ENCODE assay signal across 8 cellular contexts in the genomic region with DNA sequence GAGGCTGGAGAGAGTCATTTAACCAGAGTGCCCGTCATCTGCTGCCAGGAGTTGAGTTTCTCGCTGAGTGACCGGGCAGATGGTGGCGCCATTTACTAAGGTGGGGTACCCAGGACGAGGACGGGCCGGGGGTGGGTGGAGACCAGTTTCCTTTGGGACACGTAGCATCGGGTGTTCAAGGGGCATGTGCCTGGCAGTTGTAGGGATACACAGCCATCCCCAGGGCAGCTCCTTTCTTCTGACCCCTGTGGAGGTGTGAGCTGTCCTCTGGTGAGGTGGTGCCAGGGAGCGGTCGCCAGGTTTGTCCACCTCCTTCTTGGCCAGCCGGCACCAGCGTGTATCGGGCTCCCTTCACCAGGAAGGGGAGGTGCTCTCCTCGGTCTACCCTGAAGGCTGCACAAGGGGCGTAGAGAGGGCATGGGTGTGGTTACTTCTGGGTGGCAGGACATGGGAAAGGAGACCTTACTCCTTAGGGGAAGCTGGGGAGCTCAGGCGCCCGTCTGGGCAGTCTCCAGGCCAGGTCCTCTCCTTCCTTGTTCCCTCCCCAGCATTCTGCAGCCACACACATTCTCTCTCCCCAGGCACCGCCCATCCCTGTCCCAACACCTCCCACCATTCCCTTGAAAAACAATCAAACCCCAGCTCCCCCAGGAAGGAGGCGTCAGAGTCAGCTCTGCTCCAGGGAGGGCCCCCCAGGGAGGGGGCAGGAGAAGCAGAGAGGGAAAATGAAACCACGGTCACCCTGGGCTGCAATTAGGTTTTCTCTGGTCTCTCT. TPM values are rescaled to one million over a fixed set of nuclear protein-coding genes. Genes with fewer than 3 reads are reported as not detected.
DNase-seq lines count a peak whose midpoint lies in the region; ATAC-seq and TF ChIP-seq lines count a peak whose summit lies in the region.

No MANE protein-coding gene starts in this region.

- H3K4me3 ChIP-seq in fibroblast of lung (replicated peaks in 1 of 4; ENCODE audit: control extremely low read depth in 1 of 4, insufficient read depth in 1 of 4, low read depth in 3 of 4, low read length in 4 of 4) (peak overlapping the region; percentile 43 to 68 (median 52)), stomach (peak overlapping the region; percentile 48 to 67 (median 56))
- peak overlapping the region; percentile 55 for H3K4me3 ChIP-seq in naive thymus-derived CD4-positive, alpha-beta T cell (ENCODE audit: low read length)

- no peak for TF ChIP-seq POLR2A in stomach (IDR thresholded peaks at IDR 0.05)

- peaks cover 1% of the 10 kb centered on the region for H3K27me3 Mint-ChIP-seq in activated T-helper 1 cell treated with anti-CD3 and anti-CD28 coated beads, Interleukin-12 subunit alpha, Interleukin-12 subunit beta, Interleukin-2, Interleukin-4 antibody, amounts not matched to agents 30 ng/mL and 10 ng/mL and 1 ng/mL, durations not matched to agents 14 hours and 24 hours and 36 hours (ENCODE audit: insufficient read depth)
- peaks cover 0 to 14% (median 8%) of the 10 kb centered on the region in 5 donors for H3K27me3 Mint-ChIP-seq in naive thymus-derived CD4-positive, alpha-beta T cell

- CTCF ChIA-PET in naive thymus-derived CD4-positive, alpha-beta T cell (lab: Charles Lee) = interaction anchor here (0.7 to 1.8 kb wide), 8 partner anchors 97 to 497 kb away, joined by 3 to 9 read pairs (median 4); no protein-coding TSS in a partner anchor

- TF ChIP-seq CTCF in fibroblast of lung (conservative IDR thresholded peaks at IDR 0.05 in 1 of 2, IDR thresholded peaks at IDR 0.05 in 1 of 2; ENCODE audit: low read depth in 1 of 2, low read length in 2 of 2) = peak; percentile 20 to 56
- peak in 5 of 7 experiments; percentile 19 to 68 (median 47) for TF ChIP-seq CTCF in stomach (IDR thresholded peaks at IDR 0.05)

- peaks cover 38% of the 10 kb centered on the region for H3K4me1 Mint-ChIP-seq in activated T-helper 1 cell treated with anti-CD3 and anti-CD28 coated beads, Interleukin-12 subunit alpha, Interleukin-12 subunit beta, Interleukin-2, Interleukin-4 antibody, amounts not matched to agents 30 ng/mL and 10 ng/mL and 1 ng/mL, durations not matched to agents 14 hours and 24 hours and 36 hours (ENCODE audit: low read depth)
- peaks cover 8 to 30% (median 28%) of the 10 kb centered on the region in 7 donors for H3K4me1 Mint-ChIP-seq in naive thymus-derived CD4-positive, alpha-beta T cell

- no peaks in the 10 kb centered on the region for H3K36me3 ChIP-seq in fibroblast of lung (ENCODE audit: control insufficient read depth, insufficient read depth, low read length)
- H3K36me3 ChIP-seq in naive thymus-derived CD4-positive, alpha-beta T cell (ENCODE audit: control insufficient read depth in 2 of 3, insufficient read depth in 3 of 3, low read length in 3 of 3) = no peaks in the 10 kb centered on the region
- no peaks in the 10 kb centered on the region for H3K36me3 ChIP-seq in stomach

- H3K9me3 ChIP-seq in fibroblast of lung (ENCODE audit: control insufficient read depth, insufficient read depth, low read depth, low read length) (no peaks in the 10 kb centered on the region), stomach (no peaks in the 10 kb centered on the region)
- H3K9me3 ChIP-seq in naive thymus-derived CD4-positive, alpha-beta T cell (ENCODE audit: control insufficient read depth in 2 of 3, low read length in 3 of 3) = no peaks in the 10 kb centered on the region

- H3K79me2 ChIP-seq in fibroblast of lung (ENCODE audit: control insufficient read depth, insufficient read depth, low read length) = no peaks in the 10 kb centered on the region

- no peaks in the 10 kb centered on the region for H3K27me3 ChIP-seq in fibroblast of lung (ENCODE audit: control insufficient read depth, insufficient read depth, low read length)
- no peaks in the 10 kb centered on the region for H3K27me3 ChIP-seq in naive thymus-derived CD4-positive, alpha-beta T cell (ENCODE audit: control insufficient read depth in 2 of 2, insufficient read depth in 2 of 2, low read length in 2 of 2)
- no peaks in the 10 kb centered on the region for H3K27me3 ChIP-seq in stomach

- H4K20me1 ChIP-seq in fibroblast of lung (ENCODE audit: control insufficient read depth, extremely low read depth, insufficient read depth, low read length) = no peaks in the 10 kb centered on the region

- peak overlapping the region; percentile 49 for H3K27ac Mint-ChIP-seq in activated T-helper 1 cell treated with anti-CD3 and anti-CD28 coated beads, Interleukin-12 subunit alpha, Interleukin-12 subunit beta, Interleukin-2, Interleukin-4 antibody, amounts not matched to agents 30 ng/mL and 10 ng/mL and 1 ng/mL, durations not matched to agents 14 hours and 24 hours and 36 hours
- peak overlapping the region in 7 of 9 donors; percentile 28 to 93 (median 64) for H3K27ac Mint-ChIP-seq in naive thymus-derived CD4-positive, alpha-beta T cell

- peak overlapping the region; percentile 92 for H3K4me2 ChIP-seq in fibroblast of lung (ENCODE audit: extremely low read depth, insufficient read depth, low read length)

- H3K27ac ChIP-seq in fibroblast of lung (ENCODE audit: insufficient read depth, low read length) = peak overlapping the region; percentile 86
- no peak overlapping the region for H3K27ac ChIP-seq in naive thymus-derived CD4-positive, alpha-beta T cell (ENCODE audit: low read depth, low read length)
- H3K27ac ChIP-seq in stomach = peak overlapping the region; percentile 87 to 95 (median 92)

- POLR2A ChIA-PET in naive thymus-derived CD4-positive, alpha-beta T cell (lab: Charles Lee) = interaction anchor here (0.7 to 1.5 kb wide), 2 partner anchors 11 to 20 kb away, joined by 4 read pairs; partner anchors contain the start of genes APOL6 and MB

- peak overlapping the region; percentile 82 for H2AFZ ChIP-seq in fibroblast of lung (ENCODE audit: low read length)

- intact Hi-C loops in activated T-helper 1 cell treated with anti-CD3 and anti-CD28 coated beads, Interleukin-12 subunit alpha, Interleukin-12 subunit beta, Interleukin-2, Interleukin-4 antibody, amounts not matched to agents 30 ng/mL and 10 ng/mL and 1 ng/mL, durations not matched to agents 14 hours and 24 hours and 36 hours (cut with micrococcal nuclease) = loop anchor here (1.0 to 10.0 kb wide), 5 partner anchors 215 to 497 kb away; partner anchors contain the start of gene RBFOX2
- intact Hi-C loops in naive thymus-derived CD4-positive, alpha-beta T cell (cut with micrococcal nuclease) = loop anchor here (1.0 to 10.0 kb wide), 5 partner anchors 112 to 497 kb away; no protein-coding TSS in a partner anchor
- intact Hi-C loops in stomach (cut with DNase I; ENCODE audit: low total_unique reads) = loop anchor here (10.0 kb wide), 1 partner anchor 497 kb away; no protein-coding TSS in a partner anchor

- peak overlapping the region; percentile 82 for H3K4me3 Mint-ChIP-seq in activated T-helper 1 cell treated with anti-CD3 and anti-CD28 coated beads, Interleukin-12 subunit alpha, Interleukin-12 subunit beta, Interleukin-2, Interleukin-4 antibody, amounts not matched to agents 30 ng/mL and 10 ng/mL and 1 ng/mL, durations not matched to agents 14 hours and 24 hours and 36 hours
- peak overlapping the region; percentile 53 to 86 (median 73) for H3K4me3 Mint-ChIP-seq in naive thymus-derived CD4-positive, alpha-beta T cell

- TF ChIP-seq EP300 in stomach (IDR thresholded peaks at IDR 0.05) = no peak

- peaks cover 14% of the 10 kb centered on the region for H3K4me1 ChIP-seq in fibroblast of lung (ENCODE audit: control insufficient read depth, extremely low read depth, insufficient read depth, low read length)
- H3K4me1 ChIP-seq in naive thymus-derived CD4-positive, alpha-beta T cell (ENCODE audit: control insufficient read depth in 2 of 2, insufficient read depth in 2 of 2, low read length in 2 of 2) = peaks cover 0 to 10% of the 10 kb centered on the region in 2 donors
- H3K4me1 ChIP-seq in stomach = peaks cover 11 to 33% (median 23%) of the 10 kb centered on the region in 4 donors

- peak overlapping the region; percentile 57 for H3K9ac ChIP-seq in fibroblast of lung (ENCODE audit: insufficient read depth, low read length)

- peaks cover 4% of the 10 kb centered on the region for H3K36me3 Mint-ChIP-seq in activated T-helper 1 cell treated with anti-CD3 and anti-CD28 coated beads, Interleukin-12 subunit alpha, Interleukin-12 subunit beta, Interleukin-2, Interleukin-4 antibody, amounts not matched to agents 30 ng/mL and 10 ng/mL and 1 ng/mL, durations not matched to agents 14 hours and 24 hours and 36 hours (ENCODE audit: low read depth)
- H3K36me3 Mint-ChIP-seq in naive thymus-derived CD4-positive, alpha-beta T cell = peaks cover 0 to 1% (median 0%) of the 10 kb centered on the region in 5 donors

- DNase-seq in Ammon's horn (ENCODE audit: low spot score) = peak; percentile 69
- DNase-seq in H4 (ENCODE audit: low spot score) = peak; percentile 95
- DNase-seq in NOMO-1 treated with dmso at 0.1 percent for 144 hours (lab: John Stamatoyannopoulos, UW; ENCODE audit: unreplicated experiment) = peak; percentile 51
- peak; percentile 22 for DNase-seq in activated T-helper 1 cell treated with anti-CD3 and anti-CD28 coated beads, Interleukin-12 subunit alpha, Interleukin-12 subunit beta, Interleukin-2, Interleukin-4 antibody, amounts not matched to agents 30 ng/mL and 10 ng/mL and 1 ng/mL, durations not matched to agents 14 hours and 24 hours and 36 hours (ENCODE audit: low spot score)
- peak; percentile 89 to 92 for DNase-seq in fibroblast of lung (ENCODE audit: low read depth in 2 of 2)
- peak in 5 of 9 donors; percentile 14 to 49 (median 34) for DNase-seq in naive thymus-derived CD4-positive, alpha-beta T cell
- peak; percentile 87 for DNase-seq in stomach

- peaks cover 4% of the 10 kb centered on the region for H3K9me3 Mint-ChIP-seq in activated T-helper 1 cell treated with anti-CD3 and anti-CD28 coated beads, Interleukin-12 subunit alpha, Interleukin-12 subunit beta, Interleukin-2, Interleukin-4 antibody, amounts not matched to agents 30 ng/mL and 10 ng/mL and 1 ng/mL, durations not matched to agents 14 hours and 24 hours and 36 hours
- H3K9me3 Mint-ChIP-seq in naive thymus-derived CD4-positive, alpha-beta T cell = peaks cover 0 to 3% (median 0%) of the 10 kb centered on the region in 11 donors

- WGBS in stomach, 5 donors = 1 to 3% (median 2%) methylated on average over 15 to 21 of the region's 21 CpGs

- peak; percentile 42 for ATAC-seq in naive thymus-derived CD4-positive, alpha-beta T cell
- no peak for ATAC-seq in HG03045 (IDR thresholded peaks at IDR 0.05; ENCODE audit: unreplicated experiment)

RNA-seq across cellular contexts. Expression of gene MB, which starts 10.3 kb away (rescaled TPM):
- total RNA-seq in H4 (2014; rRNA removed; shearing (Covaris generic)) = not detected in 2 replicates
- total RNA-seq in activated T-helper 1 cell treated with anti-CD3 and anti-CD28 coated beads, Interleukin-12 subunit alpha, Interleukin-12 subunit beta, Interleukin-2, Interleukin-4 antibody, amounts not matched to agents 30 ng/mL and 10 ng/mL and 1 ng/mL, durations not matched to agents 14 hours and 24 hours and 36 hours = 5.3 and 5.7 TPM in 2 replicates
- not detected in 2 replicates for total RNA-seq in fibroblast of lung
- not detected in 2 replicates for polyA plus RNA-seq in fibroblast of lung
- polyA plus RNA-seq in fibroblast of lung (2012) = not detected in 2 replicates
- polyA minus RNA-seq in fibroblast of lung (ENCODE audit: low replicate concordance) = not detected in 2 replicates
- under 1 TPM in 1 of 5 experiments, not detected in 4; 0.60 TPM for total RNA-seq in naive thymus-derived CD4-positive, alpha-beta T cell
- not detected for polyA plus RNA-seq in naive thymus-derived CD4-positive, alpha-beta T cell
- total RNA-seq in stomach = 1 to 10 TPM in 1 of 5 donors, under 1 TPM in 1, not detected in 3; 0.87 to 1.3 TPM
- polyA plus RNA-seq in stomach = 10 to 100 TPM in 1 of 3 donors, 1 to 10 TPM in 2; 2.2 to 29.5 (median 6.9) TPM

RNA-seq across cellular contexts. Expression of gene APOL6, which starts 20.8 kb away (rescaled TPM):
- 13.6 and 14.9 TPM in 2 replicates for total RNA-seq in H4 (2014; rRNA removed; shearing (Covaris generic))
- 27.3 and 27.7 TPM in 2 replicates for total RNA-seq in activated T-helper 1 cell treated with anti-CD3 and anti-CD28 coated beads, Interleukin-12 subunit alpha, Interleukin-12 subunit beta, Interleukin-2, Interleukin-4 antibody, amounts not matched to agents 30 ng/mL and 10 ng/mL and 1 ng/mL, durations not matched to agents 14 hours and 24 hours and 36 hours
- 50.3 and 58.3 TPM in 2 replicates for total RNA-seq in fibroblast of lung
- 11.8 and 18.7 TPM in 2 replicates for polyA plus RNA-seq in fibroblast of lung
- 10.8 and 20.4 TPM in 2 replicates for polyA plus RNA-seq in fibroblast of lung (2012)
- 18.8 and 19.3 TPM in 2 replicates for polyA minus RNA-seq in fibroblast of lung (ENCODE audit: low replicate concordance)
- total RNA-seq in naive thymus-derived CD4-positive, alpha-beta T cell = 10 to 100 TPM; 33.4 to 99.8 (median 38.2) TPM
- polyA plus RNA-seq in naive thymus-derived CD4-positive, alpha-beta T cell = 10 to 100 TPM; 18.8 to 22.5 TPM
- total RNA-seq in stomach = 10 to 100 TPM in 4 of 5 donors, 1 to 10 TPM in 1; 4.5 to 21.5 (median 10.5) TPM
- polyA plus RNA-seq in stomach = 1 to 10 TPM; 3.9 to 7.0 (median 4.9) TPM

Comparison
In these comparisons a context has a peak if more than half of its experiments do, and no peak if none do; other contexts are left out.
1. DNase-seq: peak in every context shown above with its lines; median percentile 95 in H4; 90 in fibroblast of lung; 87 in stomach; 69 in Ammon's horn; 51 in NOMO-1 treated with dmso at 0.1 percent for 144 hours; 34 in naive thymus-derived CD4-positive, alpha-beta T cell; 22 in activated T-helper 1 cell treated with anti-CD3 and anti-CD28 coated beads, Interleukin-12 subunit alpha, Interleukin-12 subunit beta, Interleukin-2, Interleukin-4 antibody, amounts not matched to agents 30 ng/mL and 10 ng/mL and 1 ng/mL, durations not matched to agents 14 hours and 24 hours and 36 hours.